Comparison of ENCODE assay signal across 17 cellular contexts in the genomic region with DNA sequence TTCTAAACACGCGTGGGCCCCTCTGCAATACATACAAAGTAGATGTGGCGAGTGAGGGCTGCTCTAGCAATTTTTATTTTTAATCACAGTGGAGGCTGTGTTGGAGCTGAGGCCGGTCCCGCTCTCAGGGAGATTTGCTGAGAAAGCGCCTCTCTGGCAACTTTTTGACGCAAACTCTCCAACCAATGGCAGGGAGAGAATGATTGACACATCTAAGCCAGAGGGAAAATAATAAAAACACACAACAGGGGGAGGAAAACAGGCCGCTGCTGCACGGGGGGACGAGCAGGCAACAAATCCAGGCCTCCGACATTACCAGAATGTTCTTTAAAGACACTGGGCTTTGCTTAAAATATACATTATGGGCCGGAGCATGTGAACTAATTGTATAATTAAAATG. TPM values are rescaled to one million over a fixed set of nuclear protein-coding genes. Genes with fewer than 3 reads are reported as not detected.
DNase-seq lines count a peak whose midpoint lies in the region; ATAC-seq and TF ChIP-seq lines count a peak whose summit lies in the region.
"Had no signal": no experiment of that assay in that cellular context is flagged by ENCODE, and none has a peak within 500 bp of the region (broad histone marks: within the 10 kb centered on the region; RNA-seq: fewer than 3 reads in every experiment).

A gene (minus strand): TSS at position 139 of the 400 bp plus-strand sequence. CDS start 5,023 bp downstream, outside the sequence.

- DNase-seq in D341Med (ENCODE audit: low spot score) (peak; percentile 70), cerebellar cortex (ENCODE audit: low spot score) (peak; percentile 81), nephron progenitor cell (no peak), thyroid gland (no peak), SW480 (ENCODE audit: low spot score) (no peak)
- DNase-seq: activated CD4-positive, CD25-positive, alpha-beta regulatory T cell; NCI-H1092; NCI-H446 treated with DMSO at 0.1 percent for 48 hours; stimulated activated CD4-positive, alpha-beta T cell treated with anti-CD3 and anti-CD28 coated beads, Interleukin-2, amount 100 ng/mL, for 24 hours; stimulated activated naive CD4-positive, alpha-beta T cell treated with Interleukin-2 at 50 U/mL for 16 hours had no signal

- H3K36me3 Mint-ChIP-seq in nephron progenitor cell (ENCODE audit: low read depth), result no peaks in the 10 kb centered on the region

- ATAC-seq in HG03175 (IDR thresholded peaks at IDR 0.05; ENCODE audit: unreplicated experiment) (no peak), HG03139 (IDR thresholded peaks at IDR 0.05; ENCODE audit: unreplicated experiment) (no peak)

- no peak for TF ChIP-seq POLR2A in thyroid gland (IDR thresholded peaks at IDR 0.05)

- H3K27ac Mint-ChIP-seq in nephron progenitor cell, result no peak within 1 kb of the TSS

- 16 to 19% methylated on average over 12 of the region's 12 CpGs for WGBS in thyroid gland, 2 donors

- H3K36me3 ChIP-seq in HUES48 (ENCODE audit: control insufficient read depth, insufficient read depth, low read length) (no peaks in the 10 kb centered on the region), thyroid gland (no peaks in the 10 kb centered on the region)

- H3K4me3 Mint-ChIP-seq in nephron progenitor cell, result peak within 1 kb of the TSS; percentile 68

- H3K27me3 ChIP-seq in HUES48 (ENCODE audit: control insufficient read depth, insufficient read depth, low read length) (peaks cover 84% of the 10 kb centered on the region), thyroid gland (peaks cover 66% of the 10 kb centered on the region)

- H3K4me3 ChIP-seq in HUES48 (ENCODE audit: low read depth, low read length), result peak within 1 kb of the TSS; percentile 65
- H3K4me3 ChIP-seq in thyroid gland (replicated peaks in 1 of 3), result no peak within 1 kb of the TSS

- no peak for TF ChIP-seq CTCF in nephron progenitor cell (IDR thresholded peaks at IDR 0.05)
- TF ChIP-seq CTCF in thyroid gland (IDR thresholded peaks at IDR 0.05), result no peak

- peak within 1 kb of the TSS; percentile 16; the same call in 1 of the 2 replicates for H3K9ac ChIP-seq in HUES48 (ENCODE audit: low read depth, low read length)
- H3K9ac ChIP-seq: parathyroid adenoma had no signal

- H3K9me3 Mint-ChIP-seq in nephron progenitor cell, result peaks cover 8% of the 10 kb centered on the region

- H3K27ac ChIP-seq in HUES48 (ENCODE audit: low read depth, low read length), result peak within 1 kb of the TSS; percentile 4
- no peak within 1 kb of the TSS for H3K27ac ChIP-seq in thyroid gland
- H3K27ac ChIP-seq: parathyroid adenoma had no signal

- peaks cover 100% of the 10 kb centered on the region for H3K27me3 Mint-ChIP-seq in nephron progenitor cell (ENCODE audit: low read depth, poor library complexity)

- H3K4me1 ChIP-seq in HUES48 (ENCODE audit: control insufficient read depth, insufficient read depth, low read length), result peaks cover 66% of the 10 kb centered on the region
- peaks cover 0 to 17% of the 10 kb centered on the region in 2 donors for H3K4me1 ChIP-seq in thyroid gland
- H3K4me1 ChIP-seq: parathyroid adenoma had no signal

- peaks cover 39% of the 10 kb centered on the region for H3K4me1 Mint-ChIP-seq in nephron progenitor cell

- H3K9me3 ChIP-seq in HUES48 (ENCODE audit: control insufficient read depth, insufficient read depth, low read length), result no peaks in the 10 kb centered on the region
- H3K9me3 ChIP-seq in thyroid gland, result no peaks in the 10 kb centered on the region

- intact Hi-C loops in thyroid gland (cut with DNase I), result no loop called here

RNA-seq across cellular contexts. Expression of the gene that starts here (rescaled TPM):
- total RNA-seq in thyroid gland, result not detected
- total RNA-seq: activated naive CD4-positive, alpha-beta T cell treated with anti-CD3 and anti-CD28 coated beads, Interleukin-2, amount 50 U/mL, for 72 hours; dermis microvascular lymphatic vessel endothelial cell; lower leg skin had no signal

Comparison
In these comparisons a context has a peak if more than half of its experiments do, and no peak if none do; other contexts are left out.
1. DNase-seq: peak in D341Med (single experiment) and cerebellar cortex (single experiment); none in nephron progenitor cell (single experiment), thyroid gland (0 of 2) and SW480 (single experiment).